ENCODE assay signal across 14 cellular contexts in the genomic region with DNA sequence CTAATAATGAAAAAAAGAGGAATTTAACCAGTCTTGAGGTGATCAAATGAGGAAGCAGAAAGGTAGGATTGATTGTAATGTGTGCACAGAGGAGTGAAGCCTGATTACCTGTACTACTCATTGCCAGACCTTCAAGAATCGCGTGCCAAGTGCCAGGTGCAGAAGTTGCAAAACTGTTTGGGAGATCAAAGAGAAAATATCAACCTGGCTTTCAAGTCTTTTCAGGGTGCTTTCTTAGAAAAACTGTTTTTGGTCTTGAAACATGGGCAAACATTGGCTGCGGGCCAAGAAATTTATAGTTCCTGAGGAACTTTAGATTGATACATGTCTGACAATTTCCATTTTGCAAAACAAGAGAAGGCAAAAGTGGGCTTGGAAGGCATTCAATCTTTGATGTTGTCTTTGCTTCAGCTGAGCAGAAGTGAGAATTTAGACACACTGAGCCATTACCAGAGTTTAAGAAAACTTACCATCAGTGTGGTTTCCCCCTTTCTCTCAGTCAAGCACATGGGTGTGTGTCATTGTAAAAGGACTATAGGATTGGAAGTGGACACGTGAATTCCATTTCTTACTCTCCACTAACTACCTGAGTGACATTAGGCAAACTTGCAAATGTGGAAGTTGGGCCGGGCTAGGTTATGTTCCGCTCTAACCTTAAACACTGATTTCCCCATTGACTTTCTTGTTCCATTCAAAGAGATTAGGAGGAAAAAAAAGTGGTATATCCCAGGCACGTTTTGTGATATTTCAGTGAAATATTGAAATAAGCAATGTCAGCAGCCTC.
"Had no signal": no experiment of that assay in that cellular context is flagged by ENCODE, and none has a peak within 500 bp of the region (broad histone marks: within the 10 kb centered on the region; RNA-seq: fewer than 3 reads in every experiment).

No MANE protein-coding gene starts in this region.

- H3K9me3 ChIP-seq: adrenal gland, gastroesophageal sphincter, heart left ventricle, prostate gland, right atrium auricular region had no signal

- ATAC-seq: esophagus mucosa, gastroesophageal sphincter, heart left ventricle, left ventricle myocardium superior had no signal

- FAIRE-seq: astrocyte, bronchial epithelial cell had no signal

- DNase-seq: activated CD4-positive, alpha-beta T cell treated with anti-CD3 and anti-CD28 coated beads, Interleukin-2, amount 50 U/mL, for 48 hours; activated gamma-delta T cell treated with Interleukin-2 at 50 U/mL for 16 hours; adrenal gland; effector CD8-positive, alpha-beta T cell; heart left ventricle; left ventricle myocardium superior; trophoblast cell; WERI-Rb-1 had no signal

- H3K4me1 ChIP-seq: adrenal gland, heart left ventricle, prostate gland, right atrium auricular region had no signal

- H3K27ac ChIP-seq: adrenal gland, gastroesophageal sphincter, heart left ventricle, prostate gland, right atrium auricular region, WERI-Rb-1 had no signal

- H3K4me3 ChIP-seq: adrenal gland, gastroesophageal sphincter, heart left ventricle, prostate gland, right atrium auricular region had no signal

- H3K27me3 ChIP-seq: adrenal gland, gastroesophageal sphincter, heart left ventricle, right atrium auricular region had no signal

- H3K36me3 ChIP-seq: adrenal gland, gastroesophageal sphincter, heart left ventricle, prostate gland, right atrium auricular region, WERI-Rb-1 had no signal
